Comparison of ENCODE assay signal across 24 cellular contexts in the genomic region with DNA sequence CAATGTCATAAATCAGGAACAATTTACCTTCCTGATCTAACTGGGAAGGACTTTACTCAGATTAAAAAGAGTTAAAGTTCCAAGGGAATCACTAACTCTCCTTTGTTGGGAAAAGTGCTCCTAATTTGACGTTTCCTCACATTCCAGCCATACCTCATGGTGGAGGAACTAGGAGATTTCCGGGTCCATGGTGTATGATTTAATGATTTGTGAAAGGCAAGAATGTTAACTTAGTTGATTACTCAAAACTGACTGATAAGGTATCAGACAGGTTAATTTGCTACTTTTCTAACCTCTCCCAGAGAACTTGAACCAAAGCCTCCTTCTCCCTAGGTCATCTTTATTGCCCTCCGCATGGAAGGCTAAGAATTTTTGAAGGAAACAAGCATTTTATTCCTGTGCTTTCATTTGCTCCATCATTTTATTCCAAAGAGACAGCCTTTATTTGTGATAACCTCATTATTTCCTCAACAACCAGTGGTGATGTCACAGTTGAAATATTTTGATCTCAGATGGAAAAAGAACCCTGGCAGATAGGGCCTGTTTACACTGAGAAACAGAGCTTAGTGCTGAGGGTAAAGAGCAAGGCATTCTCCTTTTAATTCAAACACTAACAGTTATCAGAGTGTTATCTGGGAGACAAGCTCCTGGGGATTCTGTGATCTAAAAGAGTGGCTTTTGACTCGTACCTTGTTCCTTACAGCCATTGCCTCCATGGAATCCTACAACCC. TPM values are rescaled to one million over a fixed set of nuclear protein-coding genes. Genes with fewer than 3 reads are reported as not detected.
DNase-seq lines count a peak whose midpoint lies in the region; ATAC-seq and TF ChIP-seq lines count a peak whose summit lies in the region.
"Had no signal": no experiment of that assay in that cellular context is flagged by ENCODE, and none has a peak within 500 bp of the region (broad histone marks: within the 10 kb centered on the region; RNA-seq: fewer than 3 reads in every experiment).

No MANE protein-coding gene starts in this region.

- TF ChIP-seq CTCF in RWPE2 (IDR thresholded peaks at IDR 0.05; ENCODE audit: poor library complexity, severe bottlenecking) (no peak), fibroblast of the aortic adventitia (IDR thresholded peaks at IDR 0.05; ENCODE audit: insufficient read depth, low read length) (no peak), mesothelial cell of epicardium (IDR thresholded peaks at IDR 0.05; ENCODE audit: unreplicated experiment) (no peak)

- intact Hi-C loops in activated CD4-positive, alpha-beta memory T cell treated with anti-CD3 and anti-CD28 coated beads for 36 hours (cut with micrococcal nuclease), result no loop called here

- H3K4me1 Mint-ChIP-seq in mesothelial cell of epicardium, result peaks cover 42% of the 10 kb centered on the region
- H3K4me1 Mint-ChIP-seq in activated CD4-positive, alpha-beta memory T cell treated with anti-CD3 and anti-CD28 coated beads for 36 hours (ENCODE audit: low read depth), result no peaks in the 10 kb centered on the region
- no peaks in the 10 kb centered on the region for H3K4me1 Mint-ChIP-seq in activated T-cell treated with anti-CD3 and anti-CD28 coated beads, Interleukin-2, amount 50 U/mL, for 4 hours (ENCODE audit: low read depth)
- H3K4me1 Mint-ChIP-seq: CD4-positive, CD25-positive, alpha-beta regulatory T cell; memory B cell; neural progenitor cell; stimulated activated effector memory CD8-positive, alpha-beta T cell treated with anti-CD3 and anti-CD28 coated beads, Interleukin-12 subunit alpha, Interleukin-12 subunit beta, amount 100 ng/mL, for 72 hours had no signal

- CTCF ChIA-PET in activated CD4-positive, alpha-beta memory T cell treated with anti-CD3 and anti-CD28 coated beads for 36 hours (lab: Charles Lee), result no interaction called here

- H3K36me3 Mint-ChIP-seq in mesothelial cell of epicardium, result no peaks in the 10 kb centered on the region
- H3K36me3 Mint-ChIP-seq in activated CD4-positive, alpha-beta memory T cell treated with anti-CD3 and anti-CD28 coated beads for 36 hours, result no peaks in the 10 kb centered on the region
- no peaks in the 10 kb centered on the region for H3K36me3 Mint-ChIP-seq in activated T-cell treated with anti-CD3 and anti-CD28 coated beads, Interleukin-2, amount 50 U/mL, for 4 hours (ENCODE audit: insufficient read depth)
- H3K36me3 Mint-ChIP-seq: CD4-positive, CD25-positive, alpha-beta regulatory T cell; immature natural killer cell; memory B cell; neural progenitor cell; stimulated activated effector memory CD8-positive, alpha-beta T cell treated with anti-CD3 and anti-CD28 coated beads, Interleukin-12 subunit alpha, Interleukin-12 subunit beta, amount 100 ng/mL, for 72 hours had no signal

- no peaks in the 10 kb centered on the region for H3K9me3 Mint-ChIP-seq in mesothelial cell of epicardium
- no peaks in the 10 kb centered on the region for H3K9me3 Mint-ChIP-seq in activated CD4-positive, alpha-beta memory T cell treated with anti-CD3 and anti-CD28 coated beads for 36 hours
- H3K9me3 Mint-ChIP-seq in activated T-cell treated with anti-CD3 and anti-CD28 coated beads, Interleukin-2, amount 50 U/mL, for 4 hours, result no peaks in the 10 kb centered on the region
- H3K9me3 Mint-ChIP-seq: memory B cell, neural progenitor cell had no signal

- peak overlapping the region; percentile 68 for H3K27ac ChIP-seq in RWPE2 (ENCODE audit: poor library complexity, severe bottlenecking)
- H3K27ac ChIP-seq: neural progenitor cell, tibial artery, WERI-Rb-1 had no signal

- no peaks in the 10 kb centered on the region for H3K27me3 Mint-ChIP-seq in mesothelial cell of epicardium (ENCODE audit: low read depth)
- H3K27me3 Mint-ChIP-seq in activated CD4-positive, alpha-beta memory T cell treated with anti-CD3 and anti-CD28 coated beads for 36 hours, result no peaks in the 10 kb centered on the region
- no peaks in the 10 kb centered on the region for H3K27me3 Mint-ChIP-seq in activated T-cell treated with anti-CD3 and anti-CD28 coated beads, Interleukin-2, amount 50 U/mL, for 4 hours (ENCODE audit: low read depth)
- H3K27me3 Mint-ChIP-seq: activated T-cell treated with anti-CD3 and anti-CD28 coated beads, Interleukin-2, amount 50 U/mL, for 24 hours; CD4-positive, CD25-positive, alpha-beta regulatory T cell; memory B cell had no signal

- H3K36me3 ChIP-seq in RWPE2 (ENCODE audit: low read depth), result no peaks in the 10 kb centered on the region
- H3K36me3 ChIP-seq: neural progenitor cell, tibial artery, WERI-Rb-1 had no signal

- ATAC-seq in RWPE2 (ENCODE audit: low read depth), result no peak
- ATAC-seq in activated T-cell treated with anti-CD3 and anti-CD28 coated beads, Interleukin-2, amount 50 U/mL, for 4 hours, result no peak
- ATAC-seq: stimulated activated effector memory CD8-positive, alpha-beta T cell treated with anti-CD3 and anti-CD28 coated beads, Interleukin-12 subunit alpha, Interleukin-12 subunit beta, amount 100 ng/mL, for 72 hours had no signal

- POLR2A ChIA-PET in activated CD4-positive, alpha-beta memory T cell treated with anti-CD3 and anti-CD28 coated beads for 36 hours (lab: Charles Lee), result no interaction called here

- peak; percentile 12 for DNase-seq in AG08396 (ENCODE audit: low spot score)
- DNase-seq in RWPE2 (ENCODE audit: low spot score), result no peak
- DNase-seq in fibroblast of the aortic adventitia (ENCODE audit: low read depth), result peak; percentile 10
- DNase-seq in mesothelial cell of epicardium (ENCODE audit: low spot score in 2 of 2, unreplicated experiment in 2 of 2), result no peak
- DNase-seq in NCI-H1105 treated with DMSO at 0.1 percent for 48 hours (lab: John Stamatoyannopoulos, UW), result no peak
- DNase-seq in activated CD4-positive, alpha-beta memory T cell treated with anti-CD3 and anti-CD28 coated beads for 36 hours, result no peak
- DNase-seq in activated T-cell treated with anti-CD3 and anti-CD28 coated beads, Interleukin-2, amount 50 U/mL, for 4 hours, result no peak
- DNase-seq in SKM-1 treated with dmso at 0.1 percent for 144 hours (lab: John Stamatoyannopoulos, UW; ENCODE audit: unreplicated experiment), result no peak
- DNase-seq: activated CD4-positive, alpha-beta T cell treated with anti-CD3 and anti-CD28 coated beads, Interleukin-2, amount 50 U/mL, for 48 hours; activated naive CD4-positive, alpha-beta T cell treated with anti-CD3 and anti-CD28 coated beads, Interleukin-2, amount 50 U/mL, for 16 hours; activated T-cell treated with anti-CD3 and anti-CD28 coated beads, Interleukin-2, amount 50 U/mL, for 24 hours; CD4-positive, CD25-positive, alpha-beta regulatory T cell; DMS79 treated with DMSO at 0.1 percent for 48 hours; glutamatergic neuron; immature natural killer cell; NCI-H2029; NCI-H510A treated with DMSO at 0.1 percent for 48 hours; stimulated activated CD4-positive, alpha-beta T cell treated with anti-CD3 and anti-CD28 coated beads, Interleukin-15, amount 100 ng/mL, for 24 hours; SW 1271; tibial artery; WERI-Rb-1 had no signal

- H3K27me3 ChIP-seq in RWPE2 (ENCODE audit: insufficient read depth, poor library complexity, severe bottlenecking), result no peaks in the 10 kb centered on the region
- H3K27me3 ChIP-seq: neural progenitor cell, tibial artery had no signal

- H3K9me3 ChIP-seq in RWPE2 (ENCODE audit: severe bottlenecking), result no peaks in the 10 kb centered on the region
- H3K9me3 ChIP-seq: tibial artery had no signal

- H3K4me3 Mint-ChIP-seq in mesothelial cell of epicardium, result no peak overlapping the region
- no peak overlapping the region for H3K4me3 Mint-ChIP-seq in activated CD4-positive, alpha-beta memory T cell treated with anti-CD3 and anti-CD28 coated beads for 36 hours
- H3K4me3 Mint-ChIP-seq in activated T-cell treated with anti-CD3 and anti-CD28 coated beads, Interleukin-2, amount 50 U/mL, for 4 hours, result no peak overlapping the region
- H3K4me3 Mint-ChIP-seq: activated T-cell treated with anti-CD3 and anti-CD28 coated beads, Interleukin-2, amount 50 U/mL, for 24 hours; CD4-positive, CD25-positive, alpha-beta regulatory T cell; immature natural killer cell; memory B cell; neural progenitor cell; stimulated activated effector memory CD8-positive, alpha-beta T cell treated with anti-CD3 and anti-CD28 coated beads, Interleukin-12 subunit alpha, Interleukin-12 subunit beta, amount 100 ng/mL, for 72 hours had no signal

- peaks cover 63% of the 10 kb centered on the region for H3K4me1 ChIP-seq in RWPE2 (ENCODE audit: insufficient read depth, poor library complexity, severe bottlenecking)
- H3K4me1 ChIP-seq: neural progenitor cell had no signal

- H3K4me3 ChIP-seq in RWPE2 (ENCODE audit: severe bottlenecking) (no peak overlapping the region), fibroblast of the aortic adventitia (ENCODE audit: low read depth, low read length) (no peak overlapping the region)
- H3K4me3 ChIP-seq: neural progenitor cell, tibial artery had no signal

- peak overlapping the region; percentile 60 for H3K27ac Mint-ChIP-seq in mesothelial cell of epicardium
- no peak overlapping the region for H3K27ac Mint-ChIP-seq in activated CD4-positive, alpha-beta memory T cell treated with anti-CD3 and anti-CD28 coated beads for 36 hours
- H3K27ac Mint-ChIP-seq: activated T-cell treated with anti-CD3 and anti-CD28 coated beads, Interleukin-2, amount 50 U/mL, for 24 hours; CD4-positive, CD25-positive, alpha-beta regulatory T cell; immature natural killer cell; memory B cell; neural progenitor cell; stimulated activated effector memory CD8-positive, alpha-beta T cell treated with anti-CD3 and anti-CD28 coated beads, Interleukin-12 subunit alpha, Interleukin-12 subunit beta, amount 100 ng/mL, for 72 hours had no signal

RNA-seq across cellular contexts. Expression of a gene that starts 57.5 kb away (rescaled TPM):
- total RNA-seq in fibroblast of the aortic adventitia (ENCODE audit: low replicate concordance) (10.6 and 12.3 TPM in 2 replicates), mesothelial cell of epicardium (9.2 to 10.5 TPM (median 9.4 TPM) in 3 replicates)
- total RNA-seq in activated CD4-positive, alpha-beta memory T cell treated with anti-CD3 and anti-CD28 coated beads for 36 hours, result not detected
- not detected for total RNA-seq in activated T-cell treated with anti-CD3 and anti-CD28 coated beads, Interleukin-2, amount 50 U/mL, for 4 hours
- total RNA-seq: CD4-positive, CD25-positive, alpha-beta regulatory T cell had no signal

Comparison
In these comparisons a context has a peak if more than half of its experiments do, and no peak if none do; other contexts are left out.
1. DNase-seq: peak in AG08396 (single experiment) and fibroblast of the aortic adventitia (single experiment); none in RWPE2 (single experiment), mesothelial cell of epicardium (0 of 2), NCI-H1105 treated with DMSO at 0.1 percent for 48 hours (single experiment), activated CD4-positive, alpha-beta memory T cell treated with anti-CD3 and anti-CD28 coated beads for 36 hours (single experiment), activated T-cell treated with anti-CD3 and anti-CD28 coated beads, Interleukin-2, amount 50 U/mL, for 4 hours (single experiment) and SKM-1 treated with dmso at 0.1 percent for 144 hours (single experiment).